ENCODE assay signal across 1 cellular context in genomic region chr19:4369888-4370260, GRCh38.
TF ChIP-seq lines count a peak whose summit lies in the region.

No MANE protein-coding gene starts in this region.

TF ChIP-seq in GM12878, 131 proteins besides CTCF, POLR2A, EP300 and RAD21 (continued from another document and continues in another):
- TF ChIP-seq CUX1 (IDR thresholded peaks at IDR 0.05; ENCODE audit: insufficient replicate concordance, low read depth, low read length) (no peak), NR2F1 (conservative IDR thresholded peaks at IDR 0.05) (no peak), ATF2 (IDR thresholded peaks at IDR 0.05; ENCODE audit: low read length) (no peak), CHD2 (IDR thresholded peaks at IDR 0.05; ENCODE audit: borderline replicate concordance, low read depth, low read length) (0 out of 2 replicates have a peak, but pooled peaks have one; percentile 36), ELK1 (IDR thresholded peaks at IDR 0.05; ENCODE audit: low read depth, low read length) (no peak), MLLT1 (IDR thresholded peaks at IDR 0.05) (no peak), SRF (IDR thresholded peaks at IDR 0.05; ENCODE audit: low read depth in 2 of 2, low read length in 2 of 2) (no peak), ZBED1 (IDR thresholded peaks at IDR 0.05; ENCODE audit: borderline replicate concordance) (no peak), BMI1 (IDR thresholded peaks at IDR 0.05; ENCODE audit: borderline replicate concordance) (no peak), ASH2L (IDR thresholded peaks at IDR 0.05; ENCODE audit: borderline replicate concordance, low read depth) (no peak), ZNF687 (IDR thresholded peaks at IDR 0.05) (no peak), IRF3 (IDR thresholded peaks at IDR 0.05) (no peak), ZBTB33 (IDR thresholded peaks at IDR 0.05) (no peak), RELA (IDR thresholded peaks at IDR 0.05; ENCODE audit: borderline replicate concordance, partially characterized antibody) (no peak), E2F8 (IDR thresholded peaks at IDR 0.05; ENCODE audit: low read depth, partially characterized antibody) (no peak), ZNF24 (IDR thresholded peaks at IDR 0.05) (no peak), MEF2A (IDR thresholded peaks at IDR 0.05; ENCODE audit: insufficient read depth, low read depth, low read length) (no peak), NRF1 (conservative IDR thresholded peaks at IDR 0.05; ENCODE audit: low read depth, low read length) (no peak), PKNOX1 (IDR thresholded peaks at IDR 0.05) (no peak), RAD51 (IDR thresholded peaks at IDR 0.05) (no peak), MTA3 (IDR thresholded peaks at IDR 0.05; ENCODE audit: borderline replicate concordance, low read length) (no peak), BCLAF1 (IDR thresholded peaks at IDR 0.05) (no peak), NBN (IDR thresholded peaks at IDR 0.05) (0 out of 2 replicates have a peak, but pooled peaks have one; percentile 41), E2F4 (IDR thresholded peaks at IDR 0.05; ENCODE audit: low read depth, low read length) (no peak), IKZF2 (IDR thresholded peaks at IDR 0.05) (no peak; a peak in 1 of 4 replicates), SMC3 (IDR thresholded peaks at IDR 0.05; ENCODE audit: borderline replicate concordance, low read length) (peak; percentile 72; the same call in 1 of the 2 replicates), MTA2 (IDR thresholded peaks at IDR 0.05; ENCODE audit: low read depth) (no peak)
